Comparison of ENCODE assay signal across 1 cellular context in genomic region chr3:57597240-57597972, GRCh38.
TF ChIP-seq lines count a peak whose summit lies in the region.

TSS of gene ARF4 (minus strand) at chr3:57597344. CDS start at chr3:57597140, 204 bp downstream.

TF ChIP-seq in HepG2, 621 proteins besides CTCF, POLR2A, EP300 and RAD21 (continued from another document and continues in another):
- TF ChIP-seq MLXIP (CRISPR knock-in tag; IDR thresholded peaks at IDR 0.05; ENCODE audit: borderline replicate concordance), result no peak
- peak; percentile 92 for TF ChIP-seq ZHX2 (IDR thresholded peaks at IDR 0.05; ENCODE audit: low read depth)
- TF ChIP-seq ZHX2 (CRISPR knock-in tag; IDR thresholded peaks at IDR 0.05; ENCODE audit: borderline replicate concordance), result no peak
- no peak; the same call in 1 of the 2 replicates for TF ChIP-seq RARG (CRISPR knock-in tag; IDR thresholded peaks at IDR 0.05; ENCODE audit: low read depth)
- no peak for TF ChIP-seq ZFP62 (CRISPR knock-in tag; IDR thresholded peaks at IDR 0.05)
- 0 out of 2 replicates have a peak, but pooled peaks have one; percentile 42 for TF ChIP-seq AHDC1 (CRISPR knock-in tag; IDR thresholded peaks at IDR 0.05; ENCODE audit: borderline replicate concordance)
- no peak for TF ChIP-seq SMYD3 (CRISPR knock-in tag; IDR thresholded peaks at IDR 0.05)
- peak; percentile 97 for TF ChIP-seq SPEN (CRISPR knock-in tag; IDR thresholded peaks at IDR 0.05; ENCODE audit: low read depth)
- TF ChIP-seq TAF1 (CRISPR knock-in tag; IDR thresholded peaks at IDR 0.05), result peak; percentile 84
- TF ChIP-seq ZNF770 (CRISPR knock-in tag; IDR thresholded peaks at IDR 0.05), result peak; percentile 53
- peak; percentile 94 for TF ChIP-seq RBFOX2 (IDR thresholded peaks at IDR 0.05; ENCODE audit: low read depth, low read length)
- TF ChIP-seq HDAC2 (CRISPR knock-in tag; IDR thresholded peaks at IDR 0.05), result peak; percentile 65
- 0 out of 2 replicates have a peak, but pooled peaks have one; percentile 32 for TF ChIP-seq ZNF30 (CRISPR knock-in tag; IDR thresholded peaks at IDR 0.05)
- no peak; the same call in none of the 2 replicates for TF ChIP-seq HMGXB3 (CRISPR knock-in tag; IDR thresholded peaks at IDR 0.05; ENCODE audit: borderline replicate concordance)
- TF ChIP-seq PAX8 (CRISPR knock-in tag; IDR thresholded peaks at IDR 0.05; ENCODE audit: borderline replicate concordance), result no peak
- peak; percentile 75 for TF ChIP-seq HNRNPLL (IDR thresholded peaks at IDR 0.05; ENCODE audit: low read depth, low read length, poor library complexity, severe bottlenecking)
- no peak for TF ChIP-seq CBX2 (IDR thresholded peaks at IDR 0.05; ENCODE audit: low read depth, low read length)
- no peak for TF ChIP-seq CBX2 (CRISPR knock-in tag; IDR thresholded peaks at IDR 0.05; ENCODE audit: low read depth)
- TF ChIP-seq ZBTB37 (CRISPR knock-in tag; IDR thresholded peaks at IDR 0.05), result no peak
- peak; percentile 56; the same call in 1 of the 2 replicates for TF ChIP-seq KLF6 (CRISPR knock-in tag; IDR thresholded peaks at IDR 0.05)
- no peak for TF ChIP-seq MBD4 (IDR thresholded peaks at IDR 0.05; ENCODE audit: borderline replicate concordance, low read length)
- TF ChIP-seq MYPOP (CRISPR knock-in tag; IDR thresholded peaks at IDR 0.05), result peak; percentile 4; the same call in 1 of the 2 replicates
- no peak for TF ChIP-seq THYN1 (CRISPR knock-in tag; IDR thresholded peaks at IDR 0.05; ENCODE audit: borderline replicate concordance, low read depth)
- peak; percentile 34; the same call in 1 of the 2 replicates for TF ChIP-seq ZNF274 (CRISPR knock-in tag; IDR thresholded peaks at IDR 0.05)
- TF ChIP-seq RNF2 (conservative IDR thresholded peaks at IDR 0.05; ENCODE audit: low read depth), result peak; percentile 66; the same call in 1 of the 2 replicates
- peak; percentile 65 for TF ChIP-seq KAT7 (CRISPR knock-in tag; IDR thresholded peaks at IDR 0.05; ENCODE audit: borderline replicate concordance)
- no peak for TF ChIP-seq ONECUT2 (CRISPR knock-in tag; IDR thresholded peaks at IDR 0.05)
- TF ChIP-seq ATF1 (CRISPR knock-in tag; IDR thresholded peaks at IDR 0.05), result peak; percentile 96
- TF ChIP-seq ARNT2 (CRISPR knock-in tag; IDR thresholded peaks at IDR 0.05; ENCODE audit: low read depth), result peak; percentile 74; the same call in 1 of the 2 replicates
